In the genomic region with DNA sequence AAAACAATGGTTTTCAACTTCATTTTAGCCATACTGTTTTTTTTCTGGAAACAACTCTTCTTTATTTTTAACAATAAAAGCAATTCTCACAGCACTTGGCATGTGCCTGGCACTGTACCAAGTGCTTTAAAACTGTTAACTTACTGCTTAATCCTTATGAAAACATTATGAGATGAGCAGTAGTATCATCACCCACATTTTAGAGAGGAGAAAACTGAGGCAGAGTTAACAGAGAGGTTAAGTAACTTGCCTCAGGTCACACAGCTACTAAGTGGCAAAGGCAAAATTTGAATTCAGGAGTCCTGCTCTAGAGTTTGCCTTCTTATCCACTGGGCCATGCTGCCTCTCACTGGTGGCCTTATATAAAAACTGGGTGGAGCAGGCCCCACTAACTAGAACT, we compare ENCODE assay signal across 26 cellular contexts. TPM values are rescaled to one million over a fixed set of nuclear protein-coding genes. Genes with fewer than 3 reads are reported as not detected.
DNase-seq lines count a peak whose midpoint lies in the region; FAIRE-seq and TF ChIP-seq lines count a peak whose summit lies in the region.
"Had no signal": no experiment of that assay in that cellular context is flagged by ENCODE, and none has a peak within 500 bp of the region (broad histone marks: within the 10 kb centered on the region; RNA-seq: fewer than 3 reads in every experiment).

No MANE protein-coding gene starts in this region.

- H3K9me2 ChIP-seq in Karpas-422 (replicated peaks; ENCODE audit: insufficient read depth, low read length): no peaks in the 10 kb centered on the region

- intact Hi-C loops in endothelial cell of umbilical vein (cut with micrococcal nuclease): loop anchor here (2.0 kb wide), 1 partner anchor 85 kb away; no protein-coding TSS in a partner anchor

- H3K9ac ChIP-seq in endothelial cell of umbilical vein (replicated peaks; ENCODE audit: extremely low read depth, insufficient read depth, low read length) (no peak overlapping the region), Karpas-422 (ENCODE audit: low read length) (no peak overlapping the region)
- H3K9ac ChIP-seq: BLaER1 had no signal

- H3K4me1 ChIP-seq in endothelial cell of umbilical vein (ENCODE audit: control insufficient read depth, extremely low read depth, insufficient read depth, low read length) (peaks cover 39% of the 10 kb centered on the region), Karpas-422 (ENCODE audit: low read length) (no peaks in the 10 kb centered on the region)

- H3K27me3 Mint-ChIP-seq in osteocyte (ENCODE audit: unreplicated experiment): no peaks in the 10 kb centered on the region
- no peaks in the 10 kb centered on the region for H3K27me3 Mint-ChIP-seq in activated T-cell treated with anti-CD3 and anti-CD28 coated beads, Interleukin-2, amount 50 U/mL, for 24 hours
- H3K27me3 Mint-ChIP-seq: activated B cell treated with CpG ODN at 0.5 μM for 24 hours; activated CD4-positive, alpha-beta memory T cell treated with anti-CD3 and anti-CD28 coated beads for 36 hours had no signal

- H3K27ac Mint-ChIP-seq in osteocyte (ENCODE audit: unreplicated experiment): peak overlapping the region; percentile 82
- no peak overlapping the region for H3K27ac Mint-ChIP-seq in activated T-cell treated with anti-CD3 and anti-CD28 coated beads, Interleukin-2, amount 50 U/mL, for 24 hours
- H3K27ac Mint-ChIP-seq: activated B cell treated with CpG ODN at 0.5 μM for 24 hours; activated CD4-positive, alpha-beta memory T cell treated with anti-CD3 and anti-CD28 coated beads for 36 hours had no signal

- dilution Hi-C loops in endothelial cell of umbilical vein (cut with MboI; ENCODE audit: extremely low pct_ligation_motif_present, low sequenced_read_pairs): no loop called here

- FAIRE-seq in D721Med (lab: Jason Lieb, UNC) (peak; percentile 41), endothelial cell of umbilical vein (lab: Jason Lieb, UNC) (no peak)
- FAIRE-seq: endometrium, GM19239 had no signal

- no peaks in the 10 kb centered on the region for H3K9me3 ChIP-seq in endothelial cell of umbilical vein (replicated peaks; ENCODE audit: control insufficient read depth, insufficient read depth, low read length)
- no peaks in the 10 kb centered on the region for H3K9me3 ChIP-seq in Karpas-422 (ENCODE audit: low read length)

- no peak for DNase-seq in D721Med (ENCODE audit: insufficient read length, low spot score)
- peak; percentile 19 for DNase-seq in M059J (ENCODE audit: low read depth)
- peak; percentile 22 for DNase-seq in endothelial cell of umbilical vein (ENCODE audit: low read depth, low spot score)
- DNase-seq in osteocyte (ENCODE audit: extremely low spot score, unreplicated experiment): no peak
- no peak for DNase-seq in activated T-cell treated with anti-CD3 and anti-CD28 coated beads, Interleukin-2, amount 50 U/mL, for 24 hours
- DNase-seq in Karpas-422: no peak
- DNase-seq in hypothalamus (lab: John Stamatoyannopoulos, UW): no peak
- no peak for DNase-seq in GOT3 (lab: John Stamatoyannopoulos, UW)
- DNase-seq: ACHN; activated B cell treated with CpG ODN at 0.5 μM for 24 hours; activated CD4-positive, alpha-beta memory T cell treated with anti-CD3 and anti-CD28 coated beads for 36 hours; activated effector memory CD4-positive, alpha-beta T cell treated with anti-CD3 and anti-CD28 coated beads, Interleukin-2, amount 50 U/mL, for 16 hours; Calu3; cortex of kidney; hippocampal formation; MM.1S; NCI-H1417 treated with DMSO at 0.1 percent for 48 hours; NCI-H524; stimulated activated CD4-positive, alpha-beta T cell treated with anti-CD3 and anti-CD28 coated beads, Interleukin-12 subunit alpha, Interleukin-12 subunit beta, amount 100 ng/mL, for 4 hours; stimulated activated CD4-positive, alpha-beta T cell treated with anti-CD3 and anti-CD28 coated beads, Interleukin-4, amount 100 ng/mL, for 4 hours; stimulated activated naive CD8-positive, alpha-beta T cell treated with anti-CD3 and anti-CD28 coated beads, Interleukin-15, Interleukin-2, amounts not matched to agents 100 U/mL and 50 U/mL, for 24 hours; T1000 had no signal

- TF ChIP-seq CTCF in D721Med (IDR thresholded peaks at IDR 0.05; ENCODE audit: insufficient read depth, missing control alignments): no peak
- TF ChIP-seq CTCF in endothelial cell of umbilical vein (IDR thresholded peaks at IDR 0.05; ENCODE audit: extremely low read depth in 1 of 2, insufficient read depth in 1 of 2, low read depth in 1 of 2, low read length in 2 of 2): no peak
- no peak for TF ChIP-seq CTCF in osteocyte (IDR thresholded peaks at IDR 0.05)

- H3K79me2 ChIP-seq in endothelial cell of umbilical vein (ENCODE audit: control insufficient read depth, insufficient read depth, low read length) (peaks cover 20% of the 10 kb centered on the region), Karpas-422 (ENCODE audit: low read length) (no peaks in the 10 kb centered on the region)

- BruUV-seq in endothelial cell of umbilical vein (replicated peaks; lab: Mats Ljungman, UMichigan): no TSS peak

- H3K9me1 ChIP-seq in endothelial cell of umbilical vein (replicated peaks; ENCODE audit: control insufficient read depth, extremely low read depth, insufficient read depth, low read length): no peaks in the 10 kb centered on the region

- H4K20me1 ChIP-seq in endothelial cell of umbilical vein (replicated peaks; ENCODE audit: control insufficient read depth, extremely low read depth, insufficient read depth, low read length): no peaks in the 10 kb centered on the region
- H4K20me1 ChIP-seq in Karpas-422 (ENCODE audit: insufficient read depth, low read depth, low read length): no peaks in the 10 kb centered on the region

- no peak overlapping the region for H3K4me2 ChIP-seq in endothelial cell of umbilical vein (ENCODE audit: insufficient read depth, low read length)
- H3K4me2 ChIP-seq in Karpas-422 (ENCODE audit: low read depth, low read length, poor library complexity, severe bottlenecking): no peak overlapping the region

- H3K27ac ChIP-seq in endothelial cell of umbilical vein (ENCODE audit: insufficient read depth, low read depth, low read length) (peak overlapping the region; percentile 39), Karpas-422 (ENCODE audit: low read length) (no peak overlapping the region)
- H3K27ac ChIP-seq: BLaER1 had no signal

- no peaks in the 10 kb centered on the region for H3K27me3 ChIP-seq in endothelial cell of umbilical vein (ENCODE audit: control insufficient read depth in 2 of 2, insufficient read depth in 2 of 2, low read length in 2 of 2)
- H3K27me3 ChIP-seq in Karpas-422 (ENCODE audit: low read length): no peaks in the 10 kb centered on the region
- H3K27me3 ChIP-seq: BLaER1, tibial nerve had no signal

- peaks cover 11% of the 10 kb centered on the region for H3K36me3 Mint-ChIP-seq in osteocyte (ENCODE audit: unreplicated experiment)
- no peaks in the 10 kb centered on the region for H3K36me3 Mint-ChIP-seq in activated T-cell treated with anti-CD3 and anti-CD28 coated beads, Interleukin-2, amount 50 U/mL, for 24 hours (ENCODE audit: low read depth)
- H3K36me3 Mint-ChIP-seq: activated CD4-positive, alpha-beta memory T cell treated with anti-CD3 and anti-CD28 coated beads for 36 hours had no signal

- TF ChIP-seq POLR2A in endothelial cell of umbilical vein (IDR thresholded peaks at IDR 0.05; ENCODE audit: low read depth, low read length): no peak

- POLR2A ChIA-PET in endothelial cell of umbilical vein (lab: Charles Lee): no interaction called here

- H3K4me3 ChIP-seq in endothelial cell of umbilical vein (replicated peaks in 1 of 3; ENCODE audit: insufficient read depth in 1 of 3, low read depth in 1 of 3, low read length in 3 of 3): no peak overlapping the region
- no peak overlapping the region for H3K4me3 ChIP-seq in Karpas-422 (ENCODE audit: low read length)
- H3K4me3 ChIP-seq: BLaER1, tibial nerve had no signal

- H3K9me3 Mint-ChIP-seq in osteocyte (ENCODE audit: unreplicated experiment): no peaks in the 10 kb centered on the region
- no peaks in the 10 kb centered on the region for H3K9me3 Mint-ChIP-seq in activated T-cell treated with anti-CD3 and anti-CD28 coated beads, Interleukin-2, amount 50 U/mL, for 24 hours
- H3K9me3 Mint-ChIP-seq: activated B cell treated with CpG ODN at 0.5 μM for 24 hours had no signal

- H2AFZ ChIP-seq in endothelial cell of umbilical vein (ENCODE audit: low read depth, low read length) (no peak overlapping the region), Karpas-422 (ENCODE audit: low read length) (no peak overlapping the region)

- H3K36me3 ChIP-seq in endothelial cell of umbilical vein (ENCODE audit: control insufficient read depth in 2 of 2, extremely low read depth in 1 of 2, insufficient read depth in 2 of 2, low read length in 2 of 2) (peaks cover 0 to 3% of the 10 kb centered on the region in 2 experiments), Karpas-422 (ENCODE audit: insufficient read depth, low read length) (no peaks in the 10 kb centered on the region)

- peaks cover 79% of the 10 kb centered on the region for H3K4me1 Mint-ChIP-seq in osteocyte (ENCODE audit: unreplicated experiment)
- no peaks in the 10 kb centered on the region for H3K4me1 Mint-ChIP-seq in activated T-cell treated with anti-CD3 and anti-CD28 coated beads, Interleukin-2, amount 50 U/mL, for 24 hours (ENCODE audit: low read depth)
- H3K4me1 Mint-ChIP-seq: activated B cell treated with CpG ODN at 0.5 μM for 24 hours had no signal

- no peak overlapping the region for H3K4me3 Mint-ChIP-seq in osteocyte (ENCODE audit: unreplicated experiment)
- H3K4me3 Mint-ChIP-seq in activated T-cell treated with anti-CD3 and anti-CD28 coated beads, Interleukin-2, amount 50 U/mL, for 24 hours: no peak overlapping the region
- H3K4me3 Mint-ChIP-seq: activated B cell treated with CpG ODN at 0.5 μM for 24 hours; activated CD4-positive, alpha-beta memory T cell treated with anti-CD3 and anti-CD28 coated beads for 36 hours had no signal

- CTCF ChIA-PET in endothelial cell of umbilical vein (lab: Charles Lee): interaction anchor here (1.1 kb wide), 1 partner anchor 87 kb away, joined by 5 read pairs; no protein-coding TSS in a partner anchor

TF ChIP-seq in endothelial cell of umbilical vein, 7 proteins besides CTCF, POLR2A, EP300 and RAD21 (continues in another document):
- TF ChIP-seq GATA2 (IDR thresholded peaks at IDR 0.05; ENCODE audit: insufficient read depth, insufficient read length, low read depth, low read length) (no peak), POLR2AphosphoS5 (IDR thresholded peaks at IDR 0.05; ENCODE audit: insufficient read depth, low read depth, low read length) (no peak)

RNA-seq across cellular contexts. Expression of a gene that starts 23.2 kb away (rescaled TPM):
- 11.7 and 19.7 TPM in 2 replicates for total RNA-seq in M059J (2014; rRNA removed; shearing (Covaris generic))
- total RNA-seq in endothelial cell of umbilical vein: 49.4 and 57.7 TPM in 2 replicates
- polyA plus RNA-seq in endothelial cell of umbilical vein: 20.9 and 24.1 TPM in 2 replicates
- 13.1 and 19.0 TPM in 2 replicates for polyA plus RNA-seq in endothelial cell of umbilical vein (2011; cell fraction: cytosol; rRNA removed)
- 64.5 and 75.2 TPM in 2 replicates for polyA plus RNA-seq in endothelial cell of umbilical vein (2011; cell fraction: nucleus; rRNA removed)
- polyA plus RNA-seq in endothelial cell of umbilical vein (2012): 25.8 and 30.4 TPM in 2 replicates
- 43.4 and 54.5 TPM in 2 replicates for polyA minus RNA-seq in endothelial cell of umbilical vein
- polyA minus RNA-seq in endothelial cell of umbilical vein (2011; cell fraction: cytosol; rRNA and poly(A)+ RNA removed): 8.0 TPM
- 61.2 and 104 TPM in 2 replicates for polyA minus RNA-seq in endothelial cell of umbilical vein (2011; cell fraction: nucleus; rRNA and poly(A)+ RNA removed)
- 169 and 172 TPM in 2 replicates for total RNA-seq in osteocyte
- 0.47 and 0.60 TPM in 2 replicates for total RNA-seq in Karpas-422 (2014; rRNA removed; shearing (Covaris generic); ENCODE audit: low replicate concordance)

Comparison
In these comparisons a context has a peak if more than half of its experiments do, and no peak if none do; other contexts are left out.
1. DNase-seq: peak in M059J (single experiment) and endothelial cell of umbilical vein (single experiment); none in D721Med (single experiment), osteocyte (single experiment), activated T-cell treated with anti-CD3 and anti-CD28 coated beads, Interleukin-2, amount 50 U/mL, for 24 hours (single experiment), Karpas-422 (single experiment), hypothalamus (0 of 51) and GOT3 (single experiment).